1 cellular context compared by ENCODE assay signal in the genomic region with DNA sequence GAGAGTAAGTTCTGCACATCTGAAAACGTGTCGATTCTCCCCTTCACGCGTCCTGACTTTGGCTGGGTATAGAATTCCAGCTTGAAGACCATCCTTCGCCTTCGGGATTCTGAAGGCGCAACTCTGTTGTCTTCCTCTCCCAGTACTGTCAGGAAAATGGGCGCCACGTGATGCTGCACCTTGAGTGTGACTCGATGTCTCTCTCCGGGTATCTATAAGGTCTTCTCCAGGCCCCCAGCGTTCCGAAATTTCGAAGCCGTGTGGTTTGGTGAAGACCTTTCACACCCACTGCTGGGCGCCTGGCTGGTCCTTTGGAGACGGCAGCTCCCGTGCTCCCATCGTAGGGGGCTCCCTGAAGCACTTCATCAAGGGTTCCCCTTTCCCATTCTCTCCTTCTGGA.
TF ChIP-seq lines count a peak whose summit lies in the region.

No MANE protein-coding gene starts in this region.

TF ChIP-seq in HepG2, 621 proteins besides CTCF, POLR2A, EP300 and RAD21 (continued from another document):
- TF ChIP-seq ZNF614 (CRISPR knock-in tag; IDR thresholded peaks at IDR 0.05; ENCODE audit: borderline replicate concordance) = no peak
